In genomic region chr17:45315583-45316270, GRCh38 we compare ENCODE assay signal across 8 cellular contexts. TPM values are rescaled to one million over a fixed set of nuclear protein-coding genes. Genes with fewer than 3 reads are reported as not detected.
DNase-seq lines count a peak whose midpoint lies in the region; ATAC-seq and TF ChIP-seq lines count a peak whose summit lies in the region.

No MANE protein-coding gene starts in this region.

- in situ Hi-C loops in KBM-7 (cut with MboI; ENCODE audit: low pct_unique_long_range_greater_than_20kb, low sequenced_read_pairs): no loop called here

- TF ChIP-seq CTCF in GM12865 (IDR thresholded peaks at IDR 0.05; ENCODE audit: insufficient read depth, low read depth, low read length, missing control alignments) (no peak), Peyer's patch (IDR thresholded peaks at IDR 0.05) (no peak), prostate gland (IDR thresholded peaks at IDR 0.05) (no peak)

- peak overlapping the region; percentile 98 to 100 (median 100) for H3K27ac ChIP-seq in Peyer's patch
- peak overlapping the region; percentile 96 to 97 for H3K27ac ChIP-seq in esophagus (ENCODE audit: low read depth in 2 of 2, low read length in 1 of 2)
- H3K27ac ChIP-seq in prostate gland: peak overlapping the region; percentile 90 to 96

- H3K27me3 ChIP-seq in Peyer's patch (no peaks in the 10 kb centered on the region), esophagus (ENCODE audit: control insufficient read depth in 1 of 2, insufficient read depth in 2 of 2, low read length in 2 of 2) (no peaks in the 10 kb centered on the region), prostate gland (replicated peaks; ENCODE audit: insufficient read depth) (no peaks in the 10 kb centered on the region)

- no peak for TF ChIP-seq POLR2A in Peyer's patch (IDR thresholded peaks at IDR 0.05)
- no peak for TF ChIP-seq POLR2A in prostate gland (IDR thresholded peaks at IDR 0.05)

- WGBS in esophagus, 2 donors: 8 to 9% methylated on average over 8 of the region's 8 CpGs
- 10% methylated on average over 8 of the region's 8 CpGs for WGBS in prostate gland

- DNase-seq in GM12865 (ENCODE audit: low read depth) (no peak), Peyer's patch (no peak), prostate gland (ENCODE audit: low spot score) (no peak), cortex of kidney (lab: John Stamatoyannopoulos, UW) (no peak), KBM-7 (no peak)

- intact Hi-C loops in prostate gland (cut with DNase I): loop anchor here (2.0 to 5.0 kb wide), 3 partner anchors 39 to 168 kb away; partner anchors contain the start of gene HEXIM1

- H3K4me3 ChIP-seq in GM12865 (ENCODE audit: low read depth, low read length) (peak overlapping the region; percentile 66), Peyer's patch (peak overlapping the region; percentile 85 to 92 (median 88)), esophagus (ENCODE audit: low read depth in 1 of 2, low read length in 2 of 2) (peak overlapping the region; percentile 62 to 72), prostate gland (peak overlapping the region; percentile 73 to 86)

- H3K36me3 ChIP-seq in Peyer's patch: no peaks in the 10 kb centered on the region
- H3K36me3 ChIP-seq in esophagus (ENCODE audit: control insufficient read depth in 2 of 2, insufficient read depth in 2 of 2, low read length in 1 of 2): no peaks in the 10 kb centered on the region
- no peaks in the 10 kb centered on the region for H3K36me3 ChIP-seq in prostate gland

- no peaks in the 10 kb centered on the region for H3K9me3 ChIP-seq in Peyer's patch
- no peaks in the 10 kb centered on the region for H3K9me3 ChIP-seq in esophagus (ENCODE audit: control insufficient read depth in 2 of 2, insufficient read depth in 1 of 2, low read depth in 1 of 2, low read length in 1 of 2)
- no peaks in the 10 kb centered on the region for H3K9me3 ChIP-seq in prostate gland

- H3K4me1 ChIP-seq in Peyer's patch (peaks cover 20 to 84% (median 33%) of the 10 kb centered on the region in 4 donors), esophagus (ENCODE audit: control insufficient read depth in 2 of 2, insufficient read depth in 2 of 2, low read length in 1 of 2) (peaks cover 12 to 24% of the 10 kb centered on the region in 2 donors), prostate gland (replicated peaks) (peaks cover 27% of the 10 kb centered on the region)

- no peak for ATAC-seq in GM21526 (IDR thresholded peaks at IDR 0.05; ENCODE audit: low FRiP score, unreplicated experiment)
- no peak for ATAC-seq in GM18870 (IDR thresholded peaks at IDR 0.05; ENCODE audit: unreplicated experiment)

RNA-seq across cellular contexts. Expression of gene MAP3K14, which starts 1.1 kb away (rescaled TPM):
- total RNA-seq in Peyer's patch (10 to 100 TPM; 16.5 to 30.4 (median 24.7) TPM), prostate gland (10 to 100 TPM; 12.5 to 16.1 TPM)
- 1 to 10 TPM; 8.0 to 9.2 TPM for polyA plus RNA-seq in esophagus

RNA-seq across cellular contexts. Expression of gene SPATA32, which starts 53.8 kb away (rescaled TPM):
- total RNA-seq in Peyer's patch (not detected), prostate gland (1 to 10 TPM in 1 of 2 donors, not detected in 1; 3.2 TPM)
- not detected for polyA plus RNA-seq in esophagus
